8 cellular contexts compared by ENCODE assay signal in genomic region chr10:69065406-69066361, GRCh38. TPM values are rescaled to one million over a fixed set of nuclear protein-coding genes. Genes with fewer than 3 reads are reported as not detected.
DNase-seq lines count a peak whose midpoint lies in the region; ATAC-seq and TF ChIP-seq lines count a peak whose summit lies in the region.

No MANE protein-coding gene starts in this region.

- WGBS in psoas muscle, 3 donors, result 53 to 59% (median 54%) methylated on average over 8 of the region's 8 CpGs
- WGBS in lower leg skin, 2 donors, result 55 to 56% methylated on average over 8 of the region's 8 CpGs

- TF ChIP-seq POLR2A in lower leg skin (IDR thresholded peaks at IDR 0.05), result no peak

- peaks cover 9% of the 10 kb centered on the region for H3K4me1 ChIP-seq in psoas muscle

- DNase-seq in GM03348 (ENCODE audit: low spot score) (peak; percentile 58), M059J (ENCODE audit: low read depth) (peak; percentile 78), caudate nucleus (lab: John Stamatoyannopoulos, UW) (no peak), psoas muscle (peak in 1 of 2 donors; percentile 51), middle frontal gyrus (ENCODE audit: extremely low spot score, low spot score) (no peak), islet precursor cell (no peak), lower leg skin (ENCODE audit: low spot score in 2 of 2) (no peak)

- H3K9me3 ChIP-seq in psoas muscle, result no peaks in the 10 kb centered on the region

- ATAC-seq in GM21515 (IDR thresholded peaks at IDR 0.05; ENCODE audit: unreplicated experiment) (peak; percentile 51), psoas muscle (no peak)

- H3K36me3 ChIP-seq in psoas muscle (ENCODE audit: insufficient read depth in 1 of 2, low read depth in 1 of 2), result no peaks in the 10 kb centered on the region

- no peak overlapping the region for H3K4me3 ChIP-seq in psoas muscle
- no peak overlapping the region for H3K4me3 ChIP-seq in lower leg skin (ENCODE audit: low read depth, poor library complexity, severe bottlenecking)

- H3K27me3 ChIP-seq in psoas muscle (ENCODE audit: insufficient read depth in 3 of 3, low read length in 2 of 3), result no peaks in the 10 kb centered on the region

- TF ChIP-seq CTCF in psoas muscle (IDR thresholded peaks at IDR 0.05) (no peak), lower leg skin (IDR thresholded peaks at IDR 0.05) (no peak)

- H3K27ac ChIP-seq in caudate nucleus (ENCODE audit: low read depth, low read length) (peak overlapping the region; percentile 55), psoas muscle (peak overlapping the region; percentile 52)

- intact Hi-C loops in psoas muscle (cut with DNase I), result no loop called here
- intact Hi-C loops in lower leg skin (cut with DNase I; ENCODE audit: low total_unique reads), result no loop called here

RNA-seq across cellular contexts. Expression of gene SRGN, which starts 22.2 kb away (rescaled TPM):
- 740 and 865 TPM in 2 replicates for total RNA-seq in M059J (2014; rRNA removed; shearing (Covaris generic))
- 10 to 100 TPM; 27.8 to 43.4 (median 30.5) TPM for total RNA-seq in psoas muscle
- polyA plus RNA-seq in psoas muscle, result 10 to 100 TPM; 30.2 to 54.0 (median 33.2) TPM
- total RNA-seq in lower leg skin, result 10 to 100 TPM; 20.6 to 39.6 (median 24.1) TPM

RNA-seq across cellular contexts. Expression of gene VPS26A, which starts 58.3 kb away (rescaled TPM):
- 21.2 and 44.1 TPM in 2 replicates for total RNA-seq in M059J (2014; rRNA removed; shearing (Covaris generic))
- total RNA-seq in psoas muscle, result 10 to 100 TPM; 25.2 to 41.1 (median 39.2) TPM
- 10 to 100 TPM; 23.4 to 62.8 (median 36.5) TPM for polyA plus RNA-seq in psoas muscle
- total RNA-seq in lower leg skin, result 10 to 100 TPM; 32.3 to 36.3 (median 34.0) TPM

Comparison
In these comparisons a context has a peak if more than half of its experiments do, and no peak if none do; other contexts are left out.
1. DNase-seq: peak in GM03348 (single experiment) and M059J (single experiment); none in caudate nucleus (0 of 61), middle frontal gyrus (single experiment), islet precursor cell (single experiment) and lower leg skin (0 of 2).
2. RNA of gene SRGN, which starts 22.2 kb away (total RNA-seq): 740 to 865 TPM in M059J; 27.8 to 43.4 TPM in psoas muscle and 20.6 to 39.6 TPM in lower leg skin; every median in the first group is over 10 times any median in the second.